In genomic region chr18:41537666-41538065, GRCh38 we compare ENCODE assay signal across 18 cellular contexts.
DNase-seq lines count a peak whose midpoint lies in the region; FAIRE-seq and TF ChIP-seq lines count a peak whose summit lies in the region.
"Had no signal": no experiment of that assay in that cellular context is flagged by ENCODE, and none has a peak within 500 bp of the region (broad histone marks: within the 10 kb centered on the region; RNA-seq: fewer than 3 reads in every experiment).

No MANE protein-coding gene starts in this region.

- no peak for FAIRE-seq in endothelial cell of umbilical vein (lab: Jason Lieb, UNC)
- FAIRE-seq: GM12891, GM18507 had no signal

- no peaks in the 10 kb centered on the region for H3K9me1 ChIP-seq in endothelial cell of umbilical vein (replicated peaks; ENCODE audit: control insufficient read depth, extremely low read depth, insufficient read depth, low read length)

- TF ChIP-seq CTCF in endothelial cell of umbilical vein (IDR thresholded peaks at IDR 0.05; ENCODE audit: extremely low read depth in 1 of 2, insufficient read depth in 1 of 2, low read depth in 1 of 2, low read length in 2 of 2) (no peak), uterus (IDR thresholded peaks at IDR 0.05) (no peak)

- H3K4me1 ChIP-seq in endothelial cell of umbilical vein (ENCODE audit: control insufficient read depth, extremely low read depth, insufficient read depth, low read length), result no peaks in the 10 kb centered on the region
- H3K4me1 ChIP-seq in uterus, result no peaks in the 10 kb centered on the region

- H3K9me3 ChIP-seq in endothelial cell of umbilical vein (replicated peaks; ENCODE audit: control insufficient read depth, insufficient read depth, low read length) (no peaks in the 10 kb centered on the region), uterus (no peaks in the 10 kb centered on the region)

- H3K9ac ChIP-seq in endothelial cell of umbilical vein (replicated peaks; ENCODE audit: extremely low read depth, insufficient read depth, low read length), result no peak overlapping the region

- dilution Hi-C loops in endothelial cell of umbilical vein (cut with MboI; ENCODE audit: extremely low pct_ligation_motif_present, low sequenced_read_pairs), result no loop called here

- no peaks in the 10 kb centered on the region for H3K79me2 ChIP-seq in endothelial cell of umbilical vein (ENCODE audit: control insufficient read depth, insufficient read depth, low read length)

- POLR2A ChIA-PET in endothelial cell of umbilical vein (lab: Charles Lee), result no interaction called here

- no peak overlapping the region for H2AFZ ChIP-seq in endothelial cell of umbilical vein (ENCODE audit: low read depth, low read length)
- H2AFZ ChIP-seq: GM23338 had no signal

- no peaks in the 10 kb centered on the region for H4K20me1 ChIP-seq in endothelial cell of umbilical vein (replicated peaks; ENCODE audit: control insufficient read depth, extremely low read depth, insufficient read depth, low read length)

- H3K27me3 ChIP-seq in endothelial cell of umbilical vein (ENCODE audit: control insufficient read depth in 2 of 2, insufficient read depth in 2 of 2, low read length in 2 of 2), result no peaks in the 10 kb centered on the region
- H3K27me3 ChIP-seq in uterus, result no peaks in the 10 kb centered on the region

- H3K27ac ChIP-seq in endothelial cell of umbilical vein (ENCODE audit: insufficient read depth, low read depth, low read length) (no peak overlapping the region), uterus (no peak overlapping the region)

- TF ChIP-seq POLR2A in endothelial cell of umbilical vein (IDR thresholded peaks at IDR 0.05; ENCODE audit: low read depth, low read length) (no peak), uterus (IDR thresholded peaks at IDR 0.05) (no peak)

- no peaks in the 10 kb centered on the region for H3K36me3 ChIP-seq in endothelial cell of umbilical vein (ENCODE audit: control insufficient read depth in 2 of 2, extremely low read depth in 1 of 2, insufficient read depth in 2 of 2, low read length in 2 of 2)
- no peaks in the 10 kb centered on the region for H3K36me3 ChIP-seq in uterus

- no TSS peak for BruUV-seq in endothelial cell of umbilical vein (replicated peaks; lab: Mats Ljungman, UMichigan)

- no peak overlapping the region for H3K4me2 ChIP-seq in endothelial cell of umbilical vein (ENCODE audit: insufficient read depth, low read length)
- H3K4me2 ChIP-seq: GM23338 had no signal

- intact Hi-C loops in endothelial cell of umbilical vein (cut with micrococcal nuclease) (no loop called here), uterus (cut with DNase I; ENCODE audit: low total_unique reads) (no loop called here)

- CTCF ChIA-PET in endothelial cell of umbilical vein (lab: Charles Lee), result no interaction called here

- peak; percentile 53 for DNase-seq in NCI-H748 (lab: John Stamatoyannopoulos, UW; ENCODE audit: unreplicated experiment)
- DNase-seq in NCI-H748 treated with DMSO at 0.1 percent for 48 hours (lab: John Stamatoyannopoulos, UW), result no peak
- peak; percentile 29 for DNase-seq in NCI-H2227 (lab: John Stamatoyannopoulos, UW; ENCODE audit: unreplicated experiment)
- DNase-seq in endothelial cell of umbilical vein (ENCODE audit: low read depth, low spot score), result peak; percentile 55
- DNase-seq in A172 (ENCODE audit: low spot score), result no peak
- DNase-seq in uterus, result no peak
- DNase-seq: 8988T; C1 segment of cervical spinal cord; Calu3; CD4-positive, alpha-beta memory T cell; COR-L47; DMS53; DMS79 treated with DMSO at 0.1 percent for 48 hours; GF-D8; H9 had no signal

- H3K4me3 ChIP-seq in endothelial cell of umbilical vein (replicated peaks in 1 of 3; ENCODE audit: insufficient read depth in 1 of 3, low read depth in 1 of 3, low read length in 3 of 3) (no peak overlapping the region), uterus (no peak overlapping the region)
- H3K4me3 ChIP-seq: GM23338 had no signal

TF ChIP-seq in endothelial cell of umbilical vein, 7 proteins besides CTCF, POLR2A, EP300 and RAD21:
- TF ChIP-seq FOS (IDR thresholded peaks at IDR 0.05; ENCODE audit: borderline replicate concordance, insufficient read depth, low read length) (no peak), JUN (IDR thresholded peaks at IDR 0.05; ENCODE audit: borderline replicate concordance, insufficient read depth, insufficient read length, low read depth) (no peak), EZH2 (IDR thresholded peaks at IDR 0.05; ENCODE audit: borderline replicate concordance, low read depth, low read length, severe bottlenecking) (no peak), GATA2 (IDR thresholded peaks at IDR 0.05; ENCODE audit: insufficient read depth, insufficient read length, low read depth, low read length) (no peak), MYC (IDR thresholded peaks at IDR 0.05; ENCODE audit: low read depth, low read length) (no peak), MAX (IDR thresholded peaks at IDR 0.05; ENCODE audit: insufficient read depth, insufficient read length) (no peak), POLR2AphosphoS5 (IDR thresholded peaks at IDR 0.05; ENCODE audit: insufficient read depth, low read depth, low read length) (no peak)

Comparison
In these comparisons a context has a peak if more than half of its experiments do, and no peak if none do; other contexts are left out.
1. DNase-seq: peak in NCI-H748 (single experiment), NCI-H2227 (single experiment) and endothelial cell of umbilical vein (single experiment); none in NCI-H748 treated with DMSO at 0.1 percent for 48 hours (single experiment), A172 (single experiment) and uterus (0 of 2).